18 cellular contexts compared by ENCODE assay signal in genomic region chr11:112882494-112883381, GRCh38.
DNase-seq lines count a peak whose midpoint lies in the region; ATAC-seq and TF ChIP-seq lines count a peak whose summit lies in the region.
"Had no signal": no experiment of that assay in that cellular context is flagged by ENCODE, and none has a peak within 500 bp of the region (broad histone marks: within the 10 kb centered on the region; RNA-seq: fewer than 3 reads in every experiment).

No MANE protein-coding gene starts in this region.

- H3K9me2 ChIP-seq in PC-9 (ENCODE audit: insufficient read depth) = no peaks in the 10 kb centered on the region

- in situ Hi-C loops in G401 (cut with HindIII; ENCODE audit: low sequenced_read_pairs) = no loop called here

- H2BK12ac ChIP-seq in trophoblast cell (ENCODE audit: low read length) = no peak overlapping the region

- no peak for ATAC-seq in HG03196 (IDR thresholded peaks at IDR 0.05; ENCODE audit: unreplicated experiment)
- ATAC-seq: CD8-positive, alpha-beta T cell had no signal

- no peaks in the 10 kb centered on the region for H3K79me2 ChIP-seq in trophoblast cell (ENCODE audit: control insufficient read depth, insufficient read depth, low read length, poor library complexity)
- no peaks in the 10 kb centered on the region for H3K79me2 ChIP-seq in PC-9 (ENCODE audit: low read depth)

- DNase-seq in G401 (ENCODE audit: low spot score) = peak; percentile 8
- no peak for DNase-seq in ascending aorta (ENCODE audit: low spot score in 2 of 2)
- no peak for DNase-seq in right atrium auricular region (ENCODE audit: low spot score)
- peak; percentile 94 to 96 for DNase-seq in trophoblast cell
- no peak for DNase-seq in sigmoid colon
- no peak for DNase-seq in PC-9
- no peak for DNase-seq in NCI-H774 (lab: John Stamatoyannopoulos, UW)
- DNase-seq: activated CD8-positive, alpha-beta memory T cell treated with anti-CD3 and anti-CD28 coated beads for 24 hours; activated naive CD4-positive, alpha-beta T cell treated with anti-CD3 and anti-CD28 coated beads, Interleukin-2, amount 50 U/mL, for 16 hours; activated T-cell treated with anti-CD3 and anti-CD28 coated beads, Interleukin-2, amount 50 U/mL, for 48 hours; CD8-positive, alpha-beta T cell; IMR-90; NCI-H146; NCI-H2171 treated with DMSO at 0.1 percent for 48 hours; stimulated activated CD8-positive, alpha-beta memory T cell treated with anti-CD3 and anti-CD28 coated beads, Interleukin-4, amount 100 ng/mL, for 48 hours; T-helper 9 cell had no signal

- H3K27ac ChIP-seq in ascending aorta (peak overlapping the region; percentile 27 to 43), right atrium auricular region (peak overlapping the region; percentile 72 to 81), trophoblast cell (ENCODE audit: low read depth, low read length) (no peak overlapping the region), sigmoid colon (peak overlapping the region in 1 of 4 donors; percentile 24), PC-9 (no peak overlapping the region)
- H3K27ac ChIP-seq: SK-N-MC had no signal

- H3F3A ChIP-seq in PC-9 (ENCODE audit: insufficient read depth, low read depth) = no peaks in the 10 kb centered on the region

- BruUV-seq in PC-9 (replicated peaks; lab: Mats Ljungman, UMichigan) = no TSS peak

- no peak overlapping the region for H2AK5ac ChIP-seq in trophoblast cell (ENCODE audit: low read length)

- no peaks in the 10 kb centered on the region for H3K9me3 ChIP-seq in ascending aorta
- H3K9me3 ChIP-seq in right atrium auricular region = no peaks in the 10 kb centered on the region
- no peaks in the 10 kb centered on the region for H3K9me3 ChIP-seq in trophoblast cell (ENCODE audit: insufficient read depth, low read depth, low read length)
- no peaks in the 10 kb centered on the region for H3K9me3 ChIP-seq in sigmoid colon
- H3K9me3 ChIP-seq in PC-9 (ENCODE audit: insufficient read depth, low read depth) = no peaks in the 10 kb centered on the region

- H3K14ac ChIP-seq in trophoblast cell (ENCODE audit: low read length) = no peak overlapping the region

- no peak for TF ChIP-seq POLR2A in sigmoid colon (IDR thresholded peaks at IDR 0.05)

- H3K79me1 ChIP-seq in trophoblast cell (ENCODE audit: low read length) = no peaks in the 10 kb centered on the region

- no peak for TF ChIP-seq CTCF in ascending aorta (IDR thresholded peaks at IDR 0.05)
- TF ChIP-seq CTCF in right atrium auricular region (IDR thresholded peaks at IDR 0.05) = no peak
- no peak for TF ChIP-seq CTCF in sigmoid colon (IDR thresholded peaks at IDR 0.05)
- TF ChIP-seq CTCF in PC-9 (conservative IDR thresholded peaks at IDR 0.05) = no peak

- no peak overlapping the region for H3K18ac ChIP-seq in trophoblast cell (ENCODE audit: low read length)

- no CpG with 5 or more reads among the region's 6 CpGs for WGBS in trophoblast cell (ENCODE audit: extremely low coverage, insufficient coverage, insufficient read length)
- 68 to 75% methylated on average over 6 of the region's 6 CpGs for WGBS in sigmoid colon, 2 donors

- TF ChIP-seq EP300 in sigmoid colon (IDR thresholded peaks at IDR 0.05) = no peak

- H3K4me1 ChIP-seq in ascending aorta = peaks cover 0 to 21% of the 10 kb centered on the region in 2 donors
- peaks cover 0 to 33% of the 10 kb centered on the region in 2 donors for H3K4me1 ChIP-seq in right atrium auricular region
- no peaks in the 10 kb centered on the region for H3K4me1 ChIP-seq in trophoblast cell (ENCODE audit: control insufficient read depth in 1 of 2, insufficient read depth in 2 of 2, low read length in 2 of 2)
- H3K4me1 ChIP-seq in sigmoid colon = peaks cover 0 to 22% (median 10%) of the 10 kb centered on the region in 4 donors
- H3K4me1 ChIP-seq in PC-9 (replicated peaks; ENCODE audit: insufficient read depth) = no peaks in the 10 kb centered on the region

- POLR2A ChIA-PET in PC-9 (lab: Charles Lee; ENCODE audit: unreplicated experiment) = no interaction called here

- H2AFZ ChIP-seq in trophoblast cell (ENCODE audit: insufficient read depth, low read length, poor library complexity) (no peak overlapping the region), PC-9 (no peak overlapping the region)

- H4K8ac ChIP-seq in trophoblast cell (ENCODE audit: low read depth, low read length) = no peak overlapping the region

- no peaks in the 10 kb centered on the region for H3K27me3 ChIP-seq in ascending aorta
- no peaks in the 10 kb centered on the region for H3K27me3 ChIP-seq in right atrium auricular region
- no peaks in the 10 kb centered on the region for H3K27me3 ChIP-seq in trophoblast cell (ENCODE audit: insufficient read depth, low read length)
- no peaks in the 10 kb centered on the region for H3K27me3 ChIP-seq in sigmoid colon
- H3K27me3 ChIP-seq in PC-9 (ENCODE audit: insufficient read depth, low read depth) = peaks cover 21% of the 10 kb centered on the region; the same call in 1 of the 2 replicates

- CTCF ChIA-PET in PC-9 (lab: Charles Lee) = no interaction called here

- H3K9ac ChIP-seq in trophoblast cell (ENCODE audit: low read length) = no peak overlapping the region

- no peaks in the 10 kb centered on the region for H3K36me3 ChIP-seq in ascending aorta
- no peaks in the 10 kb centered on the region for H3K36me3 ChIP-seq in right atrium auricular region
- no peaks in the 10 kb centered on the region for H3K36me3 ChIP-seq in trophoblast cell (ENCODE audit: control insufficient read depth in 1 of 2, insufficient read depth in 2 of 2, low read length in 2 of 2)
- H3K36me3 ChIP-seq in sigmoid colon = no peaks in the 10 kb centered on the region
- H3K36me3 ChIP-seq in PC-9 (ENCODE audit: low read depth) = no peaks in the 10 kb centered on the region

- H4K20me1 ChIP-seq in PC-9 (ENCODE audit: insufficient read depth) = no peaks in the 10 kb centered on the region

- intact Hi-C loops in ascending aorta (cut with DNase I) (no loop called here), sigmoid colon (cut with DNase I) (no loop called here), PC-9 (cut with micrococcal nuclease; ENCODE audit: unreplicated experiment) (no loop called here)

- no peak overlapping the region for H3K4me2 ChIP-seq in trophoblast cell (ENCODE audit: low read length)
- H3K4me2 ChIP-seq in PC-9 = no peak overlapping the region

- H4K12ac ChIP-seq in trophoblast cell (ENCODE audit: low read depth, low read length) = no peak overlapping the region

- H4K91ac ChIP-seq in trophoblast cell (ENCODE audit: low read depth, low read length) = no peak overlapping the region

- H3K4me3 ChIP-seq in ascending aorta (no peak overlapping the region), right atrium auricular region (no peak overlapping the region), trophoblast cell (ENCODE audit: low read depth, low read length) (no peak overlapping the region), sigmoid colon (no peak overlapping the region), PC-9 (no peak overlapping the region)

- H3K23ac ChIP-seq in trophoblast cell (ENCODE audit: low read length) = no peak overlapping the region

- H2BK5ac ChIP-seq in trophoblast cell (ENCODE audit: low read depth, low read length, poor library complexity) = no peak overlapping the region

- H2BK120ac ChIP-seq in trophoblast cell (ENCODE audit: insufficient read depth, low read length, poor library complexity) = no peak overlapping the region

- no peak overlapping the region for H3K4ac ChIP-seq in trophoblast cell (ENCODE audit: low read depth, low read length)

Comparison
In these comparisons a context has a peak if more than half of its experiments do, and no peak if none do; other contexts are left out.
1. DNase-seq: peak in G401 (single experiment) and trophoblast cell (2 of 2); none in ascending aorta (0 of 2), right atrium auricular region (single experiment), sigmoid colon (single experiment), PC-9 (0 of 2) and NCI-H774 (single experiment).
2. H3K27ac ChIP-seq: peak in ascending aorta (2 of 2) and right atrium auricular region (2 of 2); none in trophoblast cell (single experiment) and PC-9 (single experiment).